13 cellular contexts compared by ENCODE assay signal in the genomic region with DNA sequence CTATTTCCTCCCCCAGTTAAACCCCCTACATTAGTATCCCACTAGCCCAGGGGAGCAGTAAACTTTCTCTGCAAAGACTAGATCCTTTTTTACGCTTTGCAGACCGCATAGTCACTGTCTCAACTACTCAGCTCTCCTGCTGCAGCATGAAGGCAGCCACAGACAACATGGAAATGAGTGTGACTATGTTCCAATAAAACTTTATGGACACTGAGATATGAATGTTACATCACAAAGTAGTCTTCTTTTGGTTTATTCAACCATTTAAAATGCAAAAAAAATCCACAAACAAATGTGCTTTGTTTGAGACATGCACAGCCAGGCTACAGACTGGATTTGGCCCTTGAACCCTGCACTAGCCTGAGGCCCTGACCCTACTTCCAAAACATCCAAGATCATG. TPM values are rescaled to one million over a fixed set of nuclear protein-coding genes. Genes with fewer than 3 reads are reported as not detected.
DNase-seq lines count a peak whose midpoint lies in the region; ATAC-seq and TF ChIP-seq lines count a peak whose summit lies in the region.
"Had no signal": no experiment of that assay in that cellular context is flagged by ENCODE, and none has a peak within 500 bp of the region (broad histone marks: within the 10 kb centered on the region; RNA-seq: fewer than 3 reads in every experiment).

No MANE protein-coding gene starts in this region.

- H3K27me3 Mint-ChIP-seq in T-helper 1 cell treated with Interleukin-12 subunit alpha and Interleukin-12 subunit beta and Interleukin-4 antibody, amounts not matched to agents 30 μg/mL and 1 μg/mL, for 36 hours (ENCODE audit: low read depth): no peaks in the 10 kb centered on the region
- H3K27me3 Mint-ChIP-seq in T-helper 17 cell: no peaks in the 10 kb centered on the region

- no peaks in the 10 kb centered on the region for H3K9me3 Mint-ChIP-seq in T-helper 1 cell treated with Interleukin-12 subunit alpha and Interleukin-12 subunit beta and Interleukin-4 antibody, amounts not matched to agents 30 μg/mL and 1 μg/mL, for 36 hours

- H3K9me3 ChIP-seq in T-helper 17 cell (ENCODE audit: control insufficient read depth, low read length, poor library complexity, severe bottlenecking): no peaks in the 10 kb centered on the region
- no peaks in the 10 kb centered on the region for H3K9me3 ChIP-seq in skeletal muscle satellite cell (replicated peaks; ENCODE audit: low read length)

- H3K9ac ChIP-seq in skeletal muscle satellite cell (ENCODE audit: low read depth, low read length): peak overlapping the region; percentile 99

- H3K4me3 Mint-ChIP-seq in T-helper 1 cell treated with Interleukin-12 subunit alpha and Interleukin-12 subunit beta and Interleukin-4 antibody, amounts not matched to agents 30 μg/mL and 1 μg/mL, for 36 hours: peak overlapping the region; percentile 99
- H3K4me3 Mint-ChIP-seq in T-helper 17 cell: peak overlapping the region; percentile 64

- peak overlapping the region; percentile 89 for H3K4me2 ChIP-seq in skeletal muscle satellite cell (ENCODE audit: low read length)

- H3K4me1 Mint-ChIP-seq in T-helper 1 cell treated with Interleukin-12 subunit alpha and Interleukin-12 subunit beta and Interleukin-4 antibody, amounts not matched to agents 30 μg/mL and 1 μg/mL, for 36 hours (ENCODE audit: low read depth): peaks cover 40% of the 10 kb centered on the region
- peaks cover 53% of the 10 kb centered on the region for H3K4me1 Mint-ChIP-seq in T-helper 17 cell

- H3K27me3 ChIP-seq in skeletal muscle satellite cell (ENCODE audit: control insufficient read depth, insufficient read depth, low read length): no peaks in the 10 kb centered on the region

- peaks cover 25% of the 10 kb centered on the region for H3K4me1 ChIP-seq in skeletal muscle satellite cell (ENCODE audit: control insufficient read depth, insufficient read depth, low read length)

- peaks cover 33% of the 10 kb centered on the region for H3K36me3 Mint-ChIP-seq in T-helper 1 cell treated with Interleukin-12 subunit alpha and Interleukin-12 subunit beta and Interleukin-4 antibody, amounts not matched to agents 30 μg/mL and 1 μg/mL, for 36 hours (ENCODE audit: low read depth)
- H3K36me3 Mint-ChIP-seq in T-helper 17 cell (ENCODE audit: low read depth): peaks cover 2% of the 10 kb centered on the region

- no peak for TF ChIP-seq CTCF in fibroblast of the aortic adventitia (IDR thresholded peaks at IDR 0.05; ENCODE audit: insufficient read depth, low read length)

- no peak for ATAC-seq in T-helper 17 cell

- H3K36me3 ChIP-seq in skeletal muscle satellite cell (ENCODE audit: insufficient read depth, low read length): peaks cover 12% of the 10 kb centered on the region

- H3K27ac Mint-ChIP-seq in T-helper 1 cell treated with Interleukin-12 subunit alpha and Interleukin-12 subunit beta and Interleukin-4 antibody, amounts not matched to agents 30 μg/mL and 1 μg/mL, for 36 hours: no peak overlapping the region
- peak overlapping the region; percentile 100 for H3K27ac Mint-ChIP-seq in T-helper 17 cell

- H3K4me3 ChIP-seq in fibroblast of the aortic adventitia (ENCODE audit: low read depth, low read length): peak overlapping the region; percentile 91
- peak overlapping the region; percentile 99 for H3K4me3 ChIP-seq in skeletal muscle satellite cell (ENCODE audit: low read length)

- DNase-seq in T-helper 1 cell (no peak), T-helper 17 cell (no peak), fibroblast of the aortic adventitia (ENCODE audit: low read depth) (no peak), UCSD-AML1 (lab: John Stamatoyannopoulos, UW; ENCODE audit: unreplicated experiment) (no peak), NCI-H82 (lab: John Stamatoyannopoulos, UW) (no peak), NAMALWA (ENCODE audit: low spot score) (no peak)
- DNase-seq: 8988T; amniotic stem cell; NCI-H1092 treated with DMSO at 0.1 percent for 48 hours; occipital lobe; stimulated activated CD4-positive, alpha-beta T cell treated with anti-CD3 and anti-CD28 coated beads, Interleukin-4, amount 100 ng/mL, for 4 hours had no signal

RNA-seq across cellular contexts. Expression of gene RNASEK, which starts 1.9 kb away (rescaled TPM):
- total RNA-seq in T-helper 17 cell (100 to 1,000 TPM; 141 to 150 TPM), fibroblast of the aortic adventitia (ENCODE audit: low replicate concordance) (9.3 and 90.7 TPM in 2 replicates)
- total RNA-seq in skeletal muscle satellite cell (2012; rRNA removed): 26.2 and 28.4 TPM in 2 replicates

RNA-seq across cellular contexts. Expression of gene BCL6B, which starts 12.3 kb away (rescaled TPM):
- total RNA-seq in T-helper 17 cell (under 1 TPM in 1 of 2 donors, not detected in 1; 0.17 TPM), fibroblast of the aortic adventitia (ENCODE audit: low replicate concordance) (0.41 and 0.45 TPM in 2 replicates)
- under 0.01 TPM in 1 of 2 replicates, not detected in the other for total RNA-seq in skeletal muscle satellite cell (2012; rRNA removed)

RNA-seq across cellular contexts. Expression of gene ALOX12, which starts 14.7 kb away (rescaled TPM):
- total RNA-seq in T-helper 17 cell (10 to 100 TPM in 1 of 2 donors, 1 to 10 TPM in 1; 1.2 to 32.0 TPM), fibroblast of the aortic adventitia (ENCODE audit: low replicate concordance) (0.65 TPM in 1 of 2 replicates, not detected in the other)
- total RNA-seq in skeletal muscle satellite cell (2012; rRNA removed): 0.22 TPM in 1 of 2 replicates, not detected in the other
- total RNA-seq: occipital lobe had no signal

RNA-seq across cellular contexts. Expression of gene SLC16A13, which starts 25.3 kb away (rescaled TPM):
- total RNA-seq in T-helper 17 cell (1 to 10 TPM; 3.3 to 4.6 TPM), fibroblast of the aortic adventitia (ENCODE audit: low replicate concordance) (0.72 and 3.1 TPM in 2 replicates)
- 0.76 and 0.87 TPM in 2 replicates for total RNA-seq in skeletal muscle satellite cell (2012; rRNA removed)

RNA-seq across cellular contexts. Expression of gene SLC16A11, which starts 33.4 kb away (rescaled TPM):
- under 1 TPM in 1 of 2 donors, not detected in 1; 0.40 TPM for total RNA-seq in T-helper 17 cell
- total RNA-seq in fibroblast of the aortic adventitia (ENCODE audit: low replicate concordance): 0.27 and 2.4 TPM in 2 replicates
- total RNA-seq in skeletal muscle satellite cell (2012; rRNA removed): under 0.01 TPM in 1 of 2 replicates, not detected in the other
